In genomic region chr3:9791127-9791526, GRCh38 we compare ENCODE assay signal across 11 cellular contexts. TPM values are rescaled to one million over a fixed set of nuclear protein-coding genes. Genes with fewer than 3 reads are reported as not detected.
DNase-seq lines count a peak whose midpoint lies in the region; ATAC-seq and TF ChIP-seq lines count a peak whose summit lies in the region.
"Had no signal": no experiment of that assay in that cellular context is flagged by ENCODE, and none has a peak within 500 bp of the region (broad histone marks: within the 10 kb centered on the region; RNA-seq: fewer than 3 reads in every experiment).

No MANE protein-coding gene starts in this region.

- CTCF ChIA-PET in activated CD4-positive, alpha-beta memory T cell treated with anti-CD3 and anti-CD28 coated beads for 36 hours (lab: Charles Lee), result no interaction called here

- no peaks in the 10 kb centered on the region for H3K9me3 Mint-ChIP-seq in activated T-cell treated with anti-CD3 and anti-CD28 coated beads, Interleukin-2, amount 50 U/mL, for 72 hours
- no peaks in the 10 kb centered on the region for H3K9me3 Mint-ChIP-seq in activated CD4-positive, alpha-beta memory T cell treated with anti-CD3 and anti-CD28 coated beads for 36 hours

- peak overlapping the region; percentile 91 for H3K27ac ChIP-seq in hepatocyte
- peak overlapping the region; percentile 18 to 99 for H3K27ac ChIP-seq in thoracic aorta

- H3K27me3 Mint-ChIP-seq in activated T-cell treated with anti-CD3 and anti-CD28 coated beads, Interleukin-2, amount 50 U/mL, for 72 hours (ENCODE audit: low read depth), result no peaks in the 10 kb centered on the region
- H3K27me3 Mint-ChIP-seq in activated CD4-positive, alpha-beta memory T cell treated with anti-CD3 and anti-CD28 coated beads for 36 hours, result no peaks in the 10 kb centered on the region

- peaks cover 84% of the 10 kb centered on the region for H3K4me1 Mint-ChIP-seq in activated T-cell treated with anti-CD3 and anti-CD28 coated beads, Interleukin-2, amount 50 U/mL, for 72 hours (ENCODE audit: low read depth)
- peaks cover 69% of the 10 kb centered on the region for H3K4me1 Mint-ChIP-seq in activated CD4-positive, alpha-beta memory T cell treated with anti-CD3 and anti-CD28 coated beads for 36 hours (ENCODE audit: low read depth)

- TF ChIP-seq CTCF in hepatocyte (IDR thresholded peaks at IDR 0.05; ENCODE audit: poor library complexity) (no peak), thoracic aorta (IDR thresholded peaks at IDR 0.05) (no peak)

- peaks cover 15% of the 10 kb centered on the region for H3K4me1 ChIP-seq in hepatocyte (ENCODE audit: insufficient read depth)
- peaks cover 17 to 40% of the 10 kb centered on the region in 2 donors for H3K4me1 ChIP-seq in thoracic aorta (ENCODE audit: control insufficient read depth in 1 of 2, low read depth in 2 of 2)

- peaks cover 42% of the 10 kb centered on the region for H3K79me2 ChIP-seq in hepatocyte

- no peak for TF ChIP-seq POLR2A in erythroblast (IDR thresholded peaks at IDR 0.05; ENCODE audit: low read length)

- no peak overlapping the region for H2AFZ ChIP-seq in hepatocyte

- H3K9me3 ChIP-seq in hepatocyte (ENCODE audit: low read depth) (no peaks in the 10 kb centered on the region), thoracic aorta (no peaks in the 10 kb centered on the region)

- no peak for ATAC-seq in activated T-cell treated with anti-CD3 and anti-CD28 coated beads, Interleukin-2, amount 50 U/mL, for 72 hours (replicated peaks in 1 of 2)
- ATAC-seq in thoracic aorta (ENCODE audit: insufficient number of reproducible peaks, low FRiP score, low read depth), result no peak

- peak overlapping the region; percentile 97 for H3K4me2 ChIP-seq in hepatocyte

- H3K4me3 ChIP-seq in hepatocyte (no peak overlapping the region), thoracic aorta (peak overlapping the region; percentile 99)

- H4K20me1 ChIP-seq in hepatocyte (ENCODE audit: insufficient read depth, poor library complexity, severe bottlenecking), result peaks cover 4% of the 10 kb centered on the region

- DNase-seq in activated T-cell treated with anti-CD3 and anti-CD28 coated beads, Interleukin-2, amount 50 U/mL, for 72 hours, result no peak
- DNase-seq in activated T-cell treated with anti-CD3 and anti-CD28 coated beads for 4 hours (no peak), hepatocyte (ENCODE audit: low spot score) (no peak), thoracic aorta (ENCODE audit: low spot score) (no peak), NCI-H345 (lab: John Stamatoyannopoulos, UW) (no peak), NCI-H1417 (lab: John Stamatoyannopoulos, UW) (no peak), erythroblast (lab: John Stamatoyannopoulos, UW) (no peak)
- no peak for DNase-seq in activated CD4-positive, alpha-beta memory T cell treated with anti-CD3 and anti-CD28 coated beads for 36 hours
- DNase-seq: activated gamma-delta T cell, foreskin melanocyte, nucleus accumbens had no signal

- H3K36me3 Mint-ChIP-seq in activated T-cell treated with anti-CD3 and anti-CD28 coated beads, Interleukin-2, amount 50 U/mL, for 72 hours (ENCODE audit: insufficient read depth in 2 of 2), result peaks cover 31 to 42% of the 10 kb centered on the region in 2 donors
- peaks cover 60% of the 10 kb centered on the region for H3K36me3 Mint-ChIP-seq in activated CD4-positive, alpha-beta memory T cell treated with anti-CD3 and anti-CD28 coated beads for 36 hours

- no peak overlapping the region for H3K27ac Mint-ChIP-seq in activated T-cell treated with anti-CD3 and anti-CD28 coated beads, Interleukin-2, amount 50 U/mL, for 72 hours
- peak overlapping the region; percentile 99 for H3K27ac Mint-ChIP-seq in activated CD4-positive, alpha-beta memory T cell treated with anti-CD3 and anti-CD28 coated beads for 36 hours

- H3K9me2 ChIP-seq in hepatocyte (replicated peaks; ENCODE audit: insufficient read depth), result no peaks in the 10 kb centered on the region

- H3K4me3 Mint-ChIP-seq in activated T-cell treated with anti-CD3 and anti-CD28 coated beads, Interleukin-2, amount 50 U/mL, for 72 hours, result peak overlapping the region; percentile 91 to 95
- H3K4me3 Mint-ChIP-seq in activated CD4-positive, alpha-beta memory T cell treated with anti-CD3 and anti-CD28 coated beads for 36 hours, result peak overlapping the region; percentile 99

- H3K27me3 ChIP-seq in hepatocyte (no peaks in the 10 kb centered on the region), thoracic aorta (replicated peaks; ENCODE audit: insufficient read depth) (no peaks in the 10 kb centered on the region)

- H3K36me3 ChIP-seq in hepatocyte (replicated peaks; ENCODE audit: insufficient read depth, low read depth) (no peaks in the 10 kb centered on the region), thoracic aorta (peaks cover 12% of the 10 kb centered on the region)

- WGBS in hepatocyte (ENCODE audit: low lambda C conversion rate, missing lambda C conversion rate), result 94% methylated on average over 11 of the region's 11 CpGs

- intact Hi-C loops in activated CD4-positive, alpha-beta memory T cell treated with anti-CD3 and anti-CD28 coated beads for 36 hours (cut with micrococcal nuclease), result loop anchor here (5.0 kb wide), 2 partner anchors 236 to 394 kb away; partner anchors contain the start of genes FANCD2 and SETD5

- POLR2A ChIA-PET in activated CD4-positive, alpha-beta memory T cell treated with anti-CD3 and anti-CD28 coated beads for 36 hours (lab: Charles Lee), result interaction anchor here (0.9 to 2.8 kb wide), 6 partner anchors 10 to 59 kb away, joined by 3 to 15 read pairs (median 4); partner anchors contain the start of genes BRPF1, CAMK1 and OGG1

RNA-seq across cellular contexts. Expression of gene TADA3, which starts 1.1 kb away (rescaled TPM):
- total RNA-seq in activated T-cell treated with anti-CD3 and anti-CD28 coated beads, Interleukin-2, amount 50 U/mL, for 72 hours, result 100 to 1,000 TPM; 105 to 112 TPM
- 10 to 100 TPM; 86.9 to 92.1 TPM for total RNA-seq in activated CD4-positive, alpha-beta memory T cell treated with anti-CD3 and anti-CD28 coated beads for 36 hours
- 65.5 and 70.4 TPM in 2 replicates for total RNA-seq in hepatocyte
- 55.5 and 61.2 TPM in 2 replicates for polyA plus RNA-seq in hepatocyte
- total RNA-seq in thoracic aorta, result 10 to 100 TPM; 61.7 to 73.6 TPM

RNA-seq across cellular contexts. Expression of gene ARPC4, which starts 1.8 kb away (rescaled TPM):
- total RNA-seq in activated T-cell treated with anti-CD3 and anti-CD28 coated beads, Interleukin-2, amount 50 U/mL, for 72 hours, result 100 to 1,000 TPM; 168 to 176 TPM
- total RNA-seq in activated CD4-positive, alpha-beta memory T cell treated with anti-CD3 and anti-CD28 coated beads for 36 hours, result 100 to 1,000 TPM; 237 to 240 TPM
- total RNA-seq in hepatocyte, result 175 and 182 TPM in 2 replicates
- polyA plus RNA-seq in hepatocyte, result 132 and 149 TPM in 2 replicates
- total RNA-seq in thoracic aorta, result 100 to 1,000 TPM; 196 to 204 TPM

RNA-seq across cellular contexts. Expression of gene TTLL3, which starts 18.9 kb away (rescaled TPM):
- total RNA-seq in activated T-cell treated with anti-CD3 and anti-CD28 coated beads, Interleukin-2, amount 50 U/mL, for 72 hours, result 10 to 100 TPM; 63.6 to 75.5 TPM
- 10 to 100 TPM; 49.6 to 49.7 TPM for total RNA-seq in activated CD4-positive, alpha-beta memory T cell treated with anti-CD3 and anti-CD28 coated beads for 36 hours
- total RNA-seq in hepatocyte (20.5 and 21.5 TPM in 2 replicates), thoracic aorta (10 to 100 TPM; 77.0 to 91.9 TPM)
- polyA plus RNA-seq in hepatocyte, result 27.4 and 52.2 TPM in 2 replicates

RNA-seq across cellular contexts. Expression of gene CAMK1, which starts 21.4 kb away (rescaled TPM):
- 10 to 100 TPM; 38.6 to 47.4 TPM for total RNA-seq in activated T-cell treated with anti-CD3 and anti-CD28 coated beads, Interleukin-2, amount 50 U/mL, for 72 hours
- total RNA-seq in activated CD4-positive, alpha-beta memory T cell treated with anti-CD3 and anti-CD28 coated beads for 36 hours, result 10 to 100 TPM; 48.2 to 51.9 TPM
- total RNA-seq in hepatocyte, result 9.7 and 11.8 TPM in 2 replicates
- 12.4 and 16.1 TPM in 2 replicates for polyA plus RNA-seq in hepatocyte
- total RNA-seq in thoracic aorta, result 10 to 100 TPM; 50.9 to 69.7 TPM

RNA-seq across cellular contexts. Expression of gene OGG1, which starts 41.4 kb away (rescaled TPM):
- total RNA-seq in activated T-cell treated with anti-CD3 and anti-CD28 coated beads, Interleukin-2, amount 50 U/mL, for 72 hours, result 10 to 100 TPM; 31.0 to 33.4 TPM
- 10 to 100 TPM; 35.7 to 36.5 TPM for total RNA-seq in activated CD4-positive, alpha-beta memory T cell treated with anti-CD3 and anti-CD28 coated beads for 36 hours
- 34.7 and 38.7 TPM in 2 replicates for total RNA-seq in hepatocyte
- 43.2 and 48.9 TPM in 2 replicates for polyA plus RNA-seq in hepatocyte
- 10 to 100 TPM; 23.0 to 26.3 TPM for total RNA-seq in thoracic aorta
